ENCODE assay signal across 8 cellular contexts in the genomic region with DNA sequence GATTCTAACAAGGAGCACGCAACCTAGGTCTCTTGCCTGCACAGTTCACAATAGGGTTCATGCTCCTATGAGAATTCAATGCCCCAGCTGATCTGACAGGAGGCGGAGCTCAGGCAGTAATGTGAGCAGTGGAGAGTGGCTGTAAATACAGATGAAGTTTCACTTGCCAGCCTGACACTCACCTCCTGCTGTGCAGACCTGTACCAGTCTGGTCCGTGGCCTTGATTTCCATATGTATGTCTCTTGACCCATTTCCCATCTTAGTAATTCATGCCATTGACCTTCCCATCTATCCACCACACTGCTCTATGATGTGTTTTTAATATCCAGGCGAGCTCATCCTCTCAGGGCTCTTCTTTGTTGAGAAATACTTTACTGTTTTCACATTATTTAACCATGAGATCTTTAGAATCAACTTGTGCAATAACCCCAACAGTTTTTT.
DNase-seq lines count a peak whose midpoint lies in the region; ATAC-seq and TF ChIP-seq lines count a peak whose summit lies in the region.

No MANE protein-coding gene starts in this region.

- intact Hi-C loops in left ventricle myocardium inferior (cut with micrococcal nuclease), result no loop called here

- H3K9me3 ChIP-seq in CD4-positive, CD25-positive, alpha-beta regulatory T cell (ENCODE audit: control insufficient read depth in 2 of 2, low read length in 2 of 2), result no peaks in the 10 kb centered on the region
- no peaks in the 10 kb centered on the region for H3K9me3 ChIP-seq in left ventricle myocardium inferior (replicated peaks)

- peaks cover 21 to 63% (median 48%) of the 10 kb centered on the region in 4 donors for H3K4me1 Mint-ChIP-seq in CD4-positive, CD25-positive, alpha-beta regulatory T cell

- no peak for TF ChIP-seq CTCF in left ventricle myocardium inferior (IDR thresholded peaks at IDR 0.05; ENCODE audit: borderline replicate concordance)

- no peak overlapping the region for H3K4me3 ChIP-seq in CD4-positive, CD25-positive, alpha-beta regulatory T cell (ENCODE audit: low read depth, low read length)
- H3K4me3 ChIP-seq in left ventricle myocardium inferior, result no peak overlapping the region

- no peaks in the 10 kb centered on the region for H3K27me3 Mint-ChIP-seq in CD4-positive, CD25-positive, alpha-beta regulatory T cell

- H3K9me3 Mint-ChIP-seq in CD4-positive, CD25-positive, alpha-beta regulatory T cell, result no peaks in the 10 kb centered on the region

- no peak overlapping the region for H3K27ac ChIP-seq in CD4-positive, CD25-positive, alpha-beta regulatory T cell (ENCODE audit: insufficient read depth, low read length, poor library complexity, severe bottlenecking)
- H3K27ac ChIP-seq in left ventricle myocardium inferior (replicated peaks), result peak overlapping the region; percentile 15

- H3K4me3 Mint-ChIP-seq in CD4-positive, CD25-positive, alpha-beta regulatory T cell, result peak overlapping the region in 3 of 4 donors; percentile 8 to 39 (median 20)

- peak in 1 of 3 donors; percentile 61 for DNase-seq in CD4-positive, CD25-positive, alpha-beta regulatory T cell
- DNase-seq in NCI-H524 (lab: John Stamatoyannopoulos, UW) (peak; percentile 67 to 90), left ventricle myocardium inferior (no peak), dedifferentiated amniotic fluid mesenchymal stem cell (ENCODE audit: extremely low spot score) (no peak), occipital lobe (lab: John Stamatoyannopoulos, UW) (no peak)
- DNase-seq in effector CD8-positive, alpha-beta T cell (lab: John Stamatoyannopoulos, UW), result no peak

- ATAC-seq in CD4-positive, CD25-positive, alpha-beta regulatory T cell (ENCODE audit: low read depth in 2 of 2), result peak; percentile 49 to 59
- ATAC-seq in GM18907 (IDR thresholded peaks at IDR 0.05; ENCODE audit: unreplicated experiment), result peak; percentile 81
- peak; percentile 86 for ATAC-seq in HG03045 (IDR thresholded peaks at IDR 0.05; ENCODE audit: unreplicated experiment)

- H3K27me3 ChIP-seq in CD4-positive, CD25-positive, alpha-beta regulatory T cell (ENCODE audit: control insufficient read depth, insufficient read depth, low read length), result no peaks in the 10 kb centered on the region
- no peaks in the 10 kb centered on the region for H3K27me3 ChIP-seq in left ventricle myocardium inferior (ENCODE audit: low read depth)

- no peaks in the 10 kb centered on the region for H3K36me3 ChIP-seq in CD4-positive, CD25-positive, alpha-beta regulatory T cell (ENCODE audit: control insufficient read depth, insufficient read depth, low read length)
- H3K36me3 ChIP-seq in left ventricle myocardium inferior, result peaks cover 5% of the 10 kb centered on the region

- peak overlapping the region in 1 of 3 donors; percentile 18 for H3K27ac Mint-ChIP-seq in CD4-positive, CD25-positive, alpha-beta regulatory T cell

- no peaks in the 10 kb centered on the region for H3K36me3 Mint-ChIP-seq in CD4-positive, CD25-positive, alpha-beta regulatory T cell

- H3K4me1 ChIP-seq in CD4-positive, CD25-positive, alpha-beta regulatory T cell (ENCODE audit: control insufficient read depth, insufficient read depth, low read length, poor library complexity, severe bottlenecking), result peaks cover 5% of the 10 kb centered on the region
- H3K4me1 ChIP-seq in left ventricle myocardium inferior, result peaks cover 71% of the 10 kb centered on the region

Comparison
In these comparisons a context has a peak if more than half of its experiments do, and no peak if none do; other contexts are left out.
1. DNase-seq: peak in NCI-H524 (2 of 2); none in left ventricle myocardium inferior (single experiment), dedifferentiated amniotic fluid mesenchymal stem cell (single experiment), effector CD8-positive, alpha-beta T cell (single experiment) and occipital lobe (single experiment).
2. Peak in every context shown above with its lines, with median percentiles within 50 percentile points of each other: ATAC-seq.